9 cellular contexts compared by ENCODE assay signal in the genomic region with DNA sequence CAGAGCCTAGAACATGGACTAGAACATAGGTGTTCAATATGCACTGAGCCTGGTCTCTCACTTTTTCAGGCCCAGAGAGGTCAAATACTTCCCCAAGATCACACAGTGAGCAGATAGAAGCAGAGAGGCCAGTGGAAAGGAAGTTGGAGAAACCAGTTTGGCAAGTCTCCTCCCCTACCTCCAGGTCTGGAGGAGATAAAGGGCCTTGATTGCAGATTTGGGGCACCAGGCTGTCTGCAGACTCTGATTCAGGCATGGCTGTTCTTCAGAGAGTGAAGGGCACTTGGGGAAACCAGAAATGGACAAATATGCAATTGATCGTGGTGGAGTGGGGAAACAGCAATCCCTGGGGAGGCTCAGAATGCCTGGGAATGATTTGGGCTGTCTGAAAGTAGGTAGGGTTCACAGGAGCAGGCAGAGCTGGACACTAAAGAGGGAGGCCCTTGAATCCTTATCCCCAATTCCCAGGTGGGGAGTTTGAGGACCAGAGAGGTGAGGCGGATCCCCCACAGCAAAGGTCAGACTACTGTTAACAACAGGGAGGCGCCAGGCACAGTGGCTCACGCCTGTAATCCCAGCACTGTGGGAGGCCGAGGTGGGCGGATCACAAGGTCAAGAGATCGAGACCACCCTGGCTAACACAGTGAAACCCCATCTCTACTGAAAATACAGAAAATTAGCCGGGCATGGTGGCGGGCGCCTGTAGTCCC. TPM values are rescaled to one million over a fixed set of nuclear protein-coding genes. Genes with fewer than 3 reads are reported as not detected.
A peak's percentile ranks its signal among the peaks of the same experiment; 100 is the strongest.
DNase-seq lines count a peak whose midpoint lies in the region; ATAC-seq and TF ChIP-seq lines count a peak whose summit lies in the region.
"Had no signal": no experiment of that assay in that cellular context is flagged by ENCODE, and none has a peak within 500 bp of the region (broad histone marks: within the 10 kb centered on the region; RNA-seq: fewer than 3 reads in every experiment).

No MANE protein-coding gene starts in this region.

- peak overlapping the region; percentile 95 for H3K4me2 ChIP-seq in hepatocyte

- CTCF ChIA-PET in activated CD4-positive, alpha-beta T cell treated with anti-CD3 and anti-CD28 coated beads for 36 hours (lab: Charles Lee): interaction anchor here (0.6 to 3.9 kb wide), 3 partner anchors 19 to 610 kb away, joined by 3 to 33 read pairs (median 3); no protein-coding TSS in a partner anchor
- CTCF ChIA-PET in activated CD4-positive, alpha-beta memory T cell treated with anti-CD3 and anti-CD28 coated beads, Interleukin-2, amount 10 ng/mL, durations not matched to agents 7 days and 5 days (lab: Charles Lee): interaction anchor here (0.8 to 5.1 kb wide), 3 partner anchors 19 to 37 kb away, joined by 3 to 38 read pairs (median 35); a partner anchor contains a TSS

- TF ChIP-seq CTCF in hepatocyte (IDR thresholded peaks at IDR 0.05; ENCODE audit: poor library complexity): no peak

- intact Hi-C loops in activated CD4-positive, alpha-beta T cell treated with anti-CD3 and anti-CD28 coated beads for 36 hours (cut with DNase I, micrococcal nuclease): no loop called here

- H3K27me3 Mint-ChIP-seq in activated CD4-positive, alpha-beta T cell treated with anti-CD3 and anti-CD28 coated beads for 36 hours: no peaks in the 10 kb centered on the region
- H3K27me3 Mint-ChIP-seq in activated CD4-positive, alpha-beta memory T cell treated with anti-CD3 and anti-CD28 coated beads, Interleukin-2, amount 10 ng/mL, durations not matched to agents 7 days and 5 days: no peaks in the 10 kb centered on the region

- no peaks in the 10 kb centered on the region for H3K9me2 ChIP-seq in hepatocyte (replicated peaks; ENCODE audit: insufficient read depth)

- H3K27ac Mint-ChIP-seq in activated CD4-positive, alpha-beta T cell treated with anti-CD3 and anti-CD28 coated beads for 36 hours: peak overlapping the region; percentile 75
- H3K27ac Mint-ChIP-seq in activated CD4-positive, alpha-beta memory T cell treated with anti-CD3 and anti-CD28 coated beads, Interleukin-2, amount 10 ng/mL, durations not matched to agents 7 days and 5 days: peak overlapping the region; percentile 70

- peak overlapping the region; percentile 14 to 86 (median 56) for H3K9ac ChIP-seq in subcutaneous abdominal adipose tissue (ENCODE audit: low read length in 5 of 5)

- ATAC-seq in activated CD4-positive, alpha-beta T cell treated with anti-CD3 and anti-CD28 coated beads for 36 hours: no peak
- ATAC-seq in HG02884 (IDR thresholded peaks at IDR 0.05; ENCODE audit: unreplicated experiment): no peak

- no peaks in the 10 kb centered on the region for H4K20me1 ChIP-seq in hepatocyte (ENCODE audit: insufficient read depth, poor library complexity, severe bottlenecking)

- no peaks in the 10 kb centered on the region for H3K9me3 ChIP-seq in hepatocyte (ENCODE audit: low read depth)
- no peaks in the 10 kb centered on the region for H3K9me3 ChIP-seq in subcutaneous abdominal adipose tissue (ENCODE audit: control insufficient read depth in 5 of 5, low read length in 5 of 5)

- no peak for DNase-seq in activated CD4-positive, alpha-beta T cell treated with anti-CD3 and anti-CD28 coated beads for 36 hours
- DNase-seq in activated CD4-positive, alpha-beta T cell treated with anti-CD3 and anti-CD28 coated beads for 48 hours: no peak
- no peak for DNase-seq in activated CD4-positive, alpha-beta memory T cell treated with anti-CD3 and anti-CD28 coated beads, Interleukin-2, amount 10 ng/mL, durations not matched to agents 7 days and 5 days
- no peak for DNase-seq in hepatocyte (ENCODE audit: low spot score)
- no peak for DNase-seq in activated effector memory CD4-positive, alpha-beta T cell treated with Interleukin-2 at 50 U/mL for 16 hours
- DNase-seq in NCI-H1092 treated with DMSO at 0.1 percent for 48 hours (lab: John Stamatoyannopoulos, UW): no peak
- DNase-seq: aorta had no signal

- POLR2A ChIA-PET in activated CD4-positive, alpha-beta T cell treated with anti-CD3 and anti-CD28 coated beads for 36 hours (lab: Charles Lee): no interaction called here
- POLR2A ChIA-PET in activated CD4-positive, alpha-beta memory T cell treated with anti-CD3 and anti-CD28 coated beads, Interleukin-2, amount 10 ng/mL, durations not matched to agents 7 days and 5 days (lab: Charles Lee): interaction anchor here (1.0 to 4.5 kb wide), 4 partner anchors 9 to 38 kb away, joined by 3 to 73 read pairs (median 3); a partner anchor contains a TSS

- H3K36me3 ChIP-seq in hepatocyte (replicated peaks; ENCODE audit: insufficient read depth, low read depth) (no peaks in the 10 kb centered on the region), subcutaneous abdominal adipose tissue (ENCODE audit: control insufficient read depth in 5 of 5, insufficient read depth in 5 of 5, low read length in 5 of 5) (peaks cover 0 to 23% (median 18%) of the 10 kb centered on the region in 5 donors)

- H3K27ac ChIP-seq in hepatocyte (peak overlapping the region; percentile 88), subcutaneous abdominal adipose tissue (ENCODE audit: low read depth, low read length) (peak overlapping the region; percentile 94)

- no peak overlapping the region for H3K4me3 ChIP-seq in hepatocyte
- peak overlapping the region in 3 of 5 donors; percentile 22 to 88 (median 87) for H3K4me3 ChIP-seq in subcutaneous abdominal adipose tissue (ENCODE audit: low read depth in 1 of 5, low read length in 5 of 5)

- peaks cover 72% of the 10 kb centered on the region for H3K79me2 ChIP-seq in hepatocyte

- no peak overlapping the region for H3K4me3 Mint-ChIP-seq in activated CD4-positive, alpha-beta T cell treated with anti-CD3 and anti-CD28 coated beads for 36 hours
- peak overlapping the region; percentile 36 for H3K4me3 Mint-ChIP-seq in activated CD4-positive, alpha-beta memory T cell treated with anti-CD3 and anti-CD28 coated beads, Interleukin-2, amount 10 ng/mL, durations not matched to agents 7 days and 5 days

- peaks cover 17% of the 10 kb centered on the region for H3K36me3 Mint-ChIP-seq in activated CD4-positive, alpha-beta T cell treated with anti-CD3 and anti-CD28 coated beads for 36 hours (ENCODE audit: low read depth)
- peaks cover 53% of the 10 kb centered on the region for H3K36me3 Mint-ChIP-seq in activated CD4-positive, alpha-beta memory T cell treated with anti-CD3 and anti-CD28 coated beads, Interleukin-2, amount 10 ng/mL, durations not matched to agents 7 days and 5 days (ENCODE audit: low read depth)

- H3K4me1 Mint-ChIP-seq in activated CD4-positive, alpha-beta T cell treated with anti-CD3 and anti-CD28 coated beads for 36 hours: peaks cover 62% of the 10 kb centered on the region
- H3K4me1 Mint-ChIP-seq in activated CD4-positive, alpha-beta memory T cell treated with anti-CD3 and anti-CD28 coated beads, Interleukin-2, amount 10 ng/mL, durations not matched to agents 7 days and 5 days: peaks cover 73% of the 10 kb centered on the region

- peaks cover 34% of the 10 kb centered on the region for H3K4me1 ChIP-seq in hepatocyte (ENCODE audit: insufficient read depth)
- H3K4me1 ChIP-seq in subcutaneous abdominal adipose tissue (ENCODE audit: control insufficient read depth in 5 of 5, insufficient read depth in 5 of 5, low read length in 5 of 5): peaks cover 26 to 73% (median 66%) of the 10 kb centered on the region in 5 donors

- H2AFZ ChIP-seq in hepatocyte: no peak overlapping the region

- WGBS in hepatocyte (ENCODE audit: low lambda C conversion rate, missing lambda C conversion rate): 71% methylated on average over 10 of the region's 10 CpGs

- H3K27me3 ChIP-seq in hepatocyte: no peaks in the 10 kb centered on the region
- no peaks in the 10 kb centered on the region for H3K27me3 ChIP-seq in subcutaneous abdominal adipose tissue (ENCODE audit: control insufficient read depth in 5 of 5, insufficient read depth in 4 of 5, low read length in 5 of 5)

- no peaks in the 10 kb centered on the region for H3K9me3 Mint-ChIP-seq in activated CD4-positive, alpha-beta T cell treated with anti-CD3 and anti-CD28 coated beads for 36 hours (ENCODE audit: low read depth)
- H3K9me3 Mint-ChIP-seq in activated CD4-positive, alpha-beta memory T cell treated with anti-CD3 and anti-CD28 coated beads, Interleukin-2, amount 10 ng/mL, durations not matched to agents 7 days and 5 days: no peaks in the 10 kb centered on the region

RNA-seq across cellular contexts. Expression of a gene that starts 2.3 kb away (rescaled TPM):
- total RNA-seq in activated CD4-positive, alpha-beta T cell treated with anti-CD3 and anti-CD28 coated beads for 36 hours: 10 to 100 TPM; 13.2 to 16.8 TPM
- 10 to 100 TPM; 30.3 to 32.3 TPM for total RNA-seq in activated CD4-positive, alpha-beta memory T cell treated with anti-CD3 and anti-CD28 coated beads, Interleukin-2, amount 10 ng/mL, durations not matched to agents 7 days and 5 days
- total RNA-seq in hepatocyte: 24.5 and 29.5 TPM in 2 replicates
- 39.1 and 46.2 TPM in 2 replicates for polyA plus RNA-seq in hepatocyte

RNA-seq across cellular contexts. Expression of a gene that starts 38.2 kb away (rescaled TPM):
- total RNA-seq in activated CD4-positive, alpha-beta T cell treated with anti-CD3 and anti-CD28 coated beads for 36 hours: 100 to 1,000 TPM; 177 to 265 TPM
- 100 to 1,000 TPM; 153 to 154 TPM for total RNA-seq in activated CD4-positive, alpha-beta memory T cell treated with anti-CD3 and anti-CD28 coated beads, Interleukin-2, amount 10 ng/mL, durations not matched to agents 7 days and 5 days
- 57.7 and 64.0 TPM in 2 replicates for total RNA-seq in hepatocyte
- 112 and 114 TPM in 2 replicates for polyA plus RNA-seq in hepatocyte

RNA-seq across cellular contexts. Expression of a gene that starts 39.4 kb away (rescaled TPM):
- total RNA-seq in activated CD4-positive, alpha-beta T cell treated with anti-CD3 and anti-CD28 coated beads for 36 hours: 10 to 100 TPM; 28.9 to 40.1 TPM
- 10 to 100 TPM; 36.5 to 37.5 TPM for total RNA-seq in activated CD4-positive, alpha-beta memory T cell treated with anti-CD3 and anti-CD28 coated beads, Interleukin-2, amount 10 ng/mL, durations not matched to agents 7 days and 5 days
- total RNA-seq in hepatocyte: 58.9 and 60.9 TPM in 2 replicates
- polyA plus RNA-seq in hepatocyte: 159 and 183 TPM in 2 replicates
